19 cellular contexts compared by ENCODE assay signal in the genomic region with DNA sequence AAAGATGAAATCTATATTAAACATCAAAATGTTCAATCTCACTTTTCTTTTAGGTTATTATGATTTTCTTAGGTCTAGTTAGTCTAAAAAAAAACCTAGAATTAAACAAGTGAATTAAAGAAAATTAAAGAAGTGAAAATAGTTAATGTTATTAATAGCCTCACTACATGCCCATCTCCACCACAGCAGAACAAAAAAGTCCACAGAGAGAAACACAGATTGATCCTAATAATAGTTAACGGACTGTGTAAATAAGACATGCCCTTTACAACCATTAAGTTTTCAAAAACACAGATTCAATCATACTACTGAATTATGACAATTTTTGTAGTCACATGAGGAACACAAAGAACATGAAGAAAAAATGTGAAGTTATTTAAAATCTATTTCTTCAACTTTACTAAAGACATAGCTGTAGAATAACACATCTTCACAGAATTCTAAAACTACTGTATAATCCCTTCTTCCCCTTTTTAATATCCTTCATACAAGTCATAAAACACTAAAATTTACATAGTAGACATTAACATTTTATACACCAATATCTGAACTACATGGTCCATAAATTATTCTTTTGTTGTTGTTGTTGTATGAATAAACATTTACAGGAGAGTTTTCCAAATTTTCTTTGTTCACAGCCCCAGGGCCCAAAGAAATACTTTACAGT. TPM values are rescaled to one million over a fixed set of nuclear protein-coding genes. Genes with fewer than 3 reads are reported as not detected.
A peak's percentile ranks its signal among the peaks of the same experiment; 100 is the strongest.
DNase-seq lines count a peak whose midpoint lies in the region; ATAC-seq, FAIRE-seq and TF ChIP-seq lines count a peak whose summit lies in the region.
"Had no signal": no experiment of that assay in that cellular context is flagged by ENCODE, and none has a peak within 500 bp of the region (broad histone marks: within the 10 kb centered on the region; RNA-seq: fewer than 3 reads in every experiment).

No MANE protein-coding gene starts in this region.

- H3K4me3 ChIP-seq in CD8-positive, alpha-beta T cell (ENCODE audit: low read depth, low read length): no peak overlapping the region

- no peak for ATAC-seq in CD8-positive, alpha-beta T cell
- ATAC-seq in T-helper 17 cell (no peak), naive B cell (ENCODE audit: low read depth in 2 of 2) (peak; percentile 71 to 76)
- ATAC-seq: HepG2 had no signal

- no peaks in the 10 kb centered on the region for H3K9me3 ChIP-seq in CD8-positive, alpha-beta T cell (ENCODE audit: low read length)
- no peaks in the 10 kb centered on the region for H3K9me3 ChIP-seq in T-helper 17 cell (ENCODE audit: control insufficient read depth, low read length, poor library complexity, severe bottlenecking)

- peaks cover 2% of the 10 kb centered on the region for H3K4me1 Mint-ChIP-seq in CD8-positive, alpha-beta T cell (ENCODE audit: low read depth)
- H3K4me1 Mint-ChIP-seq in T-helper 17 cell (peaks cover 7% of the 10 kb centered on the region), naive B cell (peaks cover 15 to 52% (median 44%) of the 10 kb centered on the region in 3 donors)

- FAIRE-seq in GM19239 (lab: Jason Lieb, UNC): peak; percentile 4
- FAIRE-seq: GM18507, HepG2 had no signal

- CTCF ChIA-PET in CD8-positive, alpha-beta T cell (lab: Charles Lee): no interaction called here

- H3K4me1 ChIP-seq in CD8-positive, alpha-beta T cell (ENCODE audit: insufficient read depth, low read length): no peaks in the 10 kb centered on the region

- intact Hi-C loops in CD8-positive, alpha-beta T cell (cut with DNase I, micrococcal nuclease): no loop called here

- peaks cover 29% of the 10 kb centered on the region for H3K36me3 ChIP-seq in CD8-positive, alpha-beta T cell (ENCODE audit: insufficient read depth, low read length)

- H3K27me3 Mint-ChIP-seq in CD8-positive, alpha-beta T cell (ENCODE audit: low read depth): no peaks in the 10 kb centered on the region
- no peaks in the 10 kb centered on the region for H3K27me3 Mint-ChIP-seq in T-helper 17 cell
- no peaks in the 10 kb centered on the region for H3K27me3 Mint-ChIP-seq in naive B cell
- H3K27me3 Mint-ChIP-seq: CD8-positive, alpha-beta memory T cell had no signal

- no peak for DNase-seq in CD8-positive, alpha-beta T cell
- DNase-seq in GM19239 (ENCODE audit: insufficient read length, low spot score) (no peak), T-helper 17 cell (no peak), naive B cell (peak; percentile 21), COLO829 (ENCODE audit: low spot score) (no peak), pons (ENCODE audit: low spot score) (no peak), DMS53 treated with DMSO at 0.1 percent for 48 hours (lab: John Stamatoyannopoulos, UW; ENCODE audit: unreplicated experiment) (no peak)
- DNase-seq: AML-193; CD8-positive, alpha-beta memory T cell; DMS 273 treated with DMSO at 0.1 percent for 48 hours; EL; GOT3; Kasumi-1; NCI-H1417; NCI-H2029; NCI-H2171 treated with DMSO at 0.1 percent for 48 hours; NCI-H510A treated with DMSO at 0.1 percent for 48 hours had no signal

- H3K27ac ChIP-seq in CD8-positive, alpha-beta T cell (ENCODE audit: low read depth, low read length): no peak overlapping the region

- H3K27me3 ChIP-seq in CD8-positive, alpha-beta T cell (ENCODE audit: insufficient read depth, low read length): no peaks in the 10 kb centered on the region

- H3K36me3 Mint-ChIP-seq in CD8-positive, alpha-beta T cell: peaks cover 71% of the 10 kb centered on the region
- H3K36me3 Mint-ChIP-seq in T-helper 17 cell (ENCODE audit: low read depth) (peaks cover 7% of the 10 kb centered on the region), naive B cell (peaks cover 22 to 32% of the 10 kb centered on the region in 2 donors)

- POLR2A ChIA-PET in CD8-positive, alpha-beta T cell (lab: Charles Lee): interaction anchor here (1.2 kb wide), 1 partner anchor 15 kb away, joined by 3 read pairs; a partner anchor contains a TSS

- no peak overlapping the region for H3K4me3 Mint-ChIP-seq in CD8-positive, alpha-beta T cell
- H3K4me3 Mint-ChIP-seq in T-helper 17 cell (no peak overlapping the region), naive B cell (peak overlapping the region; percentile 55 to 83 (median 66))
- H3K4me3 Mint-ChIP-seq: CD8-positive, alpha-beta memory T cell had no signal

- TF ChIP-seq CTCF in CD8-positive, alpha-beta T cell (IDR thresholded peaks at IDR 0.05): no peak

- no peaks in the 10 kb centered on the region for H3K9me3 Mint-ChIP-seq in CD8-positive, alpha-beta T cell
- H3K9me3 Mint-ChIP-seq in naive B cell: no peaks in the 10 kb centered on the region
- H3K9me3 Mint-ChIP-seq: CD8-positive, alpha-beta memory T cell had no signal

- peak overlapping the region; percentile 27 for H3K27ac Mint-ChIP-seq in CD8-positive, alpha-beta T cell
- H3K27ac Mint-ChIP-seq in T-helper 17 cell (peak overlapping the region; percentile 9), naive B cell (peak overlapping the region; percentile 73 to 92 (median 82))
- H3K27ac Mint-ChIP-seq: CD8-positive, alpha-beta memory T cell had no signal

RNA-seq across cellular contexts. Expression of a gene that starts 15.3 kb away (rescaled TPM):
- total RNA-seq in CD8-positive, alpha-beta T cell: 10 to 100 TPM; 25.6 to 28.0 TPM
- total RNA-seq in T-helper 17 cell: 10 to 100 TPM; 28.9 to 38.4 TPM
- polyA plus RNA-seq in naive B cell (ENCODE audit: low read depth in 6 of 6): 10 to 100 TPM; 31.6 to 41.1 (median 39.7) TPM

RNA-seq across cellular contexts. Expression of a gene that starts 15.6 kb away (rescaled TPM):
- 10 to 100 TPM; 17.7 to 24.1 TPM for total RNA-seq in CD8-positive, alpha-beta T cell
- total RNA-seq in T-helper 17 cell: 10 to 100 TPM; 15.6 to 17.6 TPM
- polyA plus RNA-seq in naive B cell (ENCODE audit: low read depth in 6 of 6): 10 to 100 TPM; 58.5 to 88.7 (median 81.4) TPM

RNA-seq across cellular contexts. Expression of a gene that starts 44.6 kb away (rescaled TPM):
- total RNA-seq in CD8-positive, alpha-beta T cell: 10 to 100 TPM; 13.9 to 17.2 TPM
- total RNA-seq in T-helper 17 cell: 10 to 100 TPM; 16.6 to 17.6 TPM
- polyA plus RNA-seq in naive B cell (ENCODE audit: low read depth in 6 of 6): 10 to 100 TPM in 5 of 6 donors, 1 to 10 TPM in 1; 8.7 to 21.2 (median 14.7) TPM

Comparison
In these comparisons a context has a peak if more than half of its experiments do, and no peak if none do; other contexts are left out.
1. ATAC-seq: peak in naive B cell (2 of 2); none in CD8-positive, alpha-beta T cell (single experiment) and T-helper 17 cell (single experiment).
2. H3K27ac Mint-ChIP-seq: peak in every context shown above with its lines; median percentile 82 in naive B cell; 27 in CD8-positive, alpha-beta T cell; 9 in T-helper 17 cell.
3. H3K4me3 Mint-ChIP-seq: peak in naive B cell (8 of 8); none in CD8-positive, alpha-beta T cell (single experiment) and T-helper 17 cell (single experiment).